ENCODE assay signal across 1 cellular context in genomic region chr11:45576461-45577215, GRCh38.
TF ChIP-seq lines count a peak whose summit lies in the region.

No MANE protein-coding gene starts in this region.

TF ChIP-seq in H1, 55 proteins besides CTCF, POLR2A, EP300 and RAD21 (continued from another document):
- TF ChIP-seq E2F6 (IDR thresholded peaks at IDR 0.05) (no peak), BCL11A (IDR thresholded peaks at IDR 0.05; ENCODE audit: low read depth in 2 of 2, low read length in 2 of 2) (no peak), CHD7 (IDR thresholded peaks at IDR 0.05; ENCODE audit: insufficient replicate concordance, low read length) (no peak), USF2 (IDR thresholded peaks at IDR 0.05; ENCODE audit: low read length) (no peak), TBP (IDR thresholded peaks at IDR 0.05; ENCODE audit: low read depth, low read length) (no peak), CTBP2 (IDR thresholded peaks at IDR 0.05; ENCODE audit: borderline replicate concordance, insufficient read depth, insufficient read length, low read length) (no peak), NANOG (IDR thresholded peaks at IDR 0.05; ENCODE audit: insufficient read depth, low read depth, low read length, poor library complexity, severe bottlenecking) (no peak), RBBP5 (IDR thresholded peaks at IDR 0.05; ENCODE audit: borderline replicate concordance, low read depth, low read length) (no peak), RFX5 (IDR thresholded peaks at IDR 0.05; ENCODE audit: borderline replicate concordance, low read depth, low read length) (no peak), GTF2F1 (IDR thresholded peaks at IDR 0.05; ENCODE audit: borderline replicate concordance, low read depth, low read length) (no peak), SP1 (IDR thresholded peaks at IDR 0.05; ENCODE audit: low read depth, low read length) (no peak)
